Comparison of ENCODE assay signal across 32 cellular contexts in the genomic region with DNA sequence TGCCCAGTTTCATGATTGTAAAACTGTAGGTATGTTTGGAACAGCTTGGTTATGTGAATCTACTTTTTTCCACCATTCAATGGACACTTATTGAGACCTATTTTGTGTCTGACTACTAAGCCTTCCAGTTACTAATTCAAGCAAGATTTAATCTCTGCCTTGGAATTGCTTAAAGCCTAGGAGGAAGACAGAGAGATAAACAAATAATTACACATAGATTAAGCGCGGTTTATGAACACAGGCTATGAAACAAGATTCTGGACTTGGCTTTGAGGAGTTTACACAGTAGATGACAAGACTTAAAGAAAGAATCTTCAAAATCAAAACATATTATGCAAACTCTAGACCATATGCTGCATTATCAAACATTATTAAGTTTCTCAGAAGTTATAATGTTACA.
"Had no signal": no experiment of that assay in that cellular context is flagged by ENCODE, and none has a peak within 500 bp of the region (broad histone marks: within the 10 kb centered on the region; RNA-seq: fewer than 3 reads in every experiment).

No MANE protein-coding gene starts in this region.

- H3K9me3 ChIP-seq: colonic mucosa, Peyer's patch, SJSA1, SK-N-SH had no signal

- ATAC-seq: activated CD8-positive, alpha-beta T cell treated with anti-CD3 and anti-CD28 coated beads, Interleukin-2, amount 10 ng/mL, durations not matched to agents 7 days and 5 days; activated naive CD8-positive, alpha-beta T cell treated with anti-CD3 and anti-CD28 coated beads, Interleukin-2, amount 50 U/mL, for 24 hours; activated T-cell treated with anti-CD3 and anti-CD28 coated beads, Interleukin-2, amount 50 U/mL, for 4 hours had no signal

- H3K9me3 Mint-ChIP-seq: activated CD4-positive, alpha-beta T cell treated with anti-CD3 and anti-CD28 coated beads, Interleukin-2, amount 10 ng/mL, durations not matched to agents 24 days and 14 days; T-helper 1 cell treated with Interleukin-12 subunit alpha and Interleukin-12 subunit beta and Interleukin-4 antibody, amounts not matched to agents 30 μg/mL and 1 μg/mL, for 36 hours; T-helper 2 cell treated with Interferon-gamma antibody and Interleukin-4, amounts not matched to agents 5 μg/mL and 100 μg/mL, for 36 hours had no signal

- FAIRE-seq: TTC549 had no signal

- H3K36me3 ChIP-seq: cardiac muscle cell, colonic mucosa, Peyer's patch, SJSA1 had no signal

- H3K36me3 Mint-ChIP-seq: activated naive CD4-positive, alpha-beta T cell treated with anti-CD3 and anti-CD28 coated beads, Interleukin-2, amount 10 ng/mL, durations not matched to agents 7 days and 5 days; activated naive CD8-positive, alpha-beta T cell had no signal

- DNase-seq: activated CD4-positive, alpha-beta T cell treated with anti-CD3 and anti-CD28 coated beads, Interleukin-2, amount 10 ng/mL, durations not matched to agents 24 days and 14 days; activated CD4-positive, alpha-beta T cell treated with anti-CD3 and anti-CD28 coated beads, Interleukin-2, amount 50 U/mL, for 48 hours; activated CD8-positive, alpha-beta T cell treated with anti-CD3 and anti-CD28 coated beads, Interleukin-2, amount 10 ng/mL, durations not matched to agents 7 days and 5 days; activated effector memory CD4-positive, alpha-beta T cell treated with Interleukin-2 at 50 U/mL for 16 hours; activated naive CD4-positive, alpha-beta T cell treated with anti-CD3 and anti-CD28 coated beads, Interleukin-2, amount 10 ng/mL, durations not matched to agents 7 days and 5 days; activated naive CD8-positive, alpha-beta T cell treated with anti-CD3 and anti-CD28 coated beads, Interleukin-2, amount 50 U/mL, for 24 hours; activated T-cell treated with anti-CD3 and anti-CD28 coated beads, Interleukin-2, amount 50 U/mL, for 4 hours; anterior cingulate cortex; colonic mucosa; Kasumi-1; NCI-H1092 treated with DMSO at 0.1 percent for 48 hours; NCI-H1417; NCI-H146; NCI-H187; NCI-H2029 treated with DMSO at 0.1 percent for 48 hours; NCI-H2107; NCI-H2171; NCI-H510A; NCI-H526 treated with DMSO at 0.1 percent for 48 hours; NCI-H774; Peyer's patch; RPMI8226; SHP77 treated with DMSO at 0.1 percent for 48 hours; SK-N-SH had no signal

- H3K4me1 Mint-ChIP-seq: activated CD4-positive, alpha-beta T cell treated with anti-CD3 and anti-CD28 coated beads, Interleukin-2, amount 10 ng/mL, durations not matched to agents 24 days and 14 days; activated naive CD4-positive, alpha-beta T cell treated with anti-CD3 and anti-CD28 coated beads, Interleukin-2, amount 10 ng/mL, durations not matched to agents 7 days and 5 days; central memory CD8-positive, alpha-beta T cell had no signal

- H3K4me3 ChIP-seq: cardiac muscle cell, colonic mucosa, Peyer's patch, SJSA1 had no signal

- H3K4me2 ChIP-seq: SK-N-SH had no signal

- H3K27ac Mint-ChIP-seq: activated CD4-positive, alpha-beta T cell treated with anti-CD3 and anti-CD28 coated beads, Interleukin-2, amount 10 ng/mL, durations not matched to agents 24 days and 14 days; activated CD8-positive, alpha-beta T cell treated with anti-CD3 and anti-CD28 coated beads, Interleukin-2, amount 10 ng/mL, durations not matched to agents 7 days and 5 days; activated naive CD4-positive, alpha-beta T cell treated with anti-CD3 and anti-CD28 coated beads, Interleukin-2, amount 10 ng/mL, durations not matched to agents 7 days and 5 days; activated naive CD8-positive, alpha-beta T cell; activated naive CD8-positive, alpha-beta T cell treated with anti-CD3 and anti-CD28 coated beads, Interleukin-2, amount 50 U/mL, for 24 hours; activated T-helper 1 cell treated with anti-CD3 and anti-CD28 coated beads, Interleukin-12 subunit alpha, Interleukin-12 subunit beta, Interleukin-2, Interleukin-4 antibody, amounts not matched to agents 30 ng/mL and 10 ng/mL and 1 ng/mL, durations not matched to agents 14 hours and 24 hours and 36 hours; T-helper 1 cell treated with Interleukin-12 subunit alpha and Interleukin-12 subunit beta and Interleukin-4 antibody, amounts not matched to agents 30 μg/mL and 1 μg/mL, for 36 hours; T-helper 2 cell treated with Interferon-gamma antibody and Interleukin-4, amounts not matched to agents 5 μg/mL and 100 μg/mL, for 36 hours had no signal

- H3K4me3 Mint-ChIP-seq: activated CD4-positive, alpha-beta T cell treated with anti-CD3 and anti-CD28 coated beads, Interleukin-2, amount 10 ng/mL, durations not matched to agents 24 days and 14 days; activated CD8-positive, alpha-beta T cell treated with anti-CD3 and anti-CD28 coated beads, Interleukin-2, amount 10 ng/mL, durations not matched to agents 7 days and 5 days; activated naive CD4-positive, alpha-beta T cell treated with anti-CD3 and anti-CD28 coated beads, Interleukin-2, amount 10 ng/mL, durations not matched to agents 7 days and 5 days; activated naive CD8-positive, alpha-beta T cell; activated naive CD8-positive, alpha-beta T cell treated with anti-CD3 and anti-CD28 coated beads, Interleukin-2, amount 50 U/mL, for 24 hours; activated T-cell treated with anti-CD3 and anti-CD28 coated beads, Interleukin-2, amount 50 U/mL, for 4 hours; activated T-helper 1 cell treated with anti-CD3 and anti-CD28 coated beads, Interleukin-12 subunit alpha, Interleukin-12 subunit beta, Interleukin-2, Interleukin-4 antibody, amounts not matched to agents 30 ng/mL and 10 ng/mL and 1 ng/mL, durations not matched to agents 14 hours and 24 hours and 36 hours; central memory CD8-positive, alpha-beta T cell; T-helper 1 cell treated with Interleukin-12 subunit alpha and Interleukin-12 subunit beta and Interleukin-4 antibody, amounts not matched to agents 30 μg/mL and 1 μg/mL, for 36 hours; T-helper 2 cell treated with Interferon-gamma antibody and Interleukin-4, amounts not matched to agents 5 μg/mL and 100 μg/mL, for 36 hours had no signal

- H3K27me3 Mint-ChIP-seq: activated CD4-positive, alpha-beta T cell treated with anti-CD3 and anti-CD28 coated beads, Interleukin-2, amount 10 ng/mL, durations not matched to agents 24 days and 14 days; activated naive CD4-positive, alpha-beta T cell treated with anti-CD3 and anti-CD28 coated beads, Interleukin-2, amount 10 ng/mL, durations not matched to agents 7 days and 5 days; activated naive CD8-positive, alpha-beta T cell; activated naive CD8-positive, alpha-beta T cell treated with anti-CD3 and anti-CD28 coated beads, Interleukin-2, amount 50 U/mL, for 24 hours; central memory CD8-positive, alpha-beta T cell had no signal

- H3K9ac ChIP-seq: SK-N-SH had no signal

- H3K27ac ChIP-seq: cardiac muscle cell, colonic mucosa, Peyer's patch, SJSA1 had no signal

- H3K27me3 ChIP-seq: cardiac muscle cell, colonic mucosa, Peyer's patch, SJSA1 had no signal

- H3K4me1 ChIP-seq: colonic mucosa, Peyer's patch, SJSA1 had no signal
